21 cellular contexts compared by ENCODE assay signal in the genomic region with DNA sequence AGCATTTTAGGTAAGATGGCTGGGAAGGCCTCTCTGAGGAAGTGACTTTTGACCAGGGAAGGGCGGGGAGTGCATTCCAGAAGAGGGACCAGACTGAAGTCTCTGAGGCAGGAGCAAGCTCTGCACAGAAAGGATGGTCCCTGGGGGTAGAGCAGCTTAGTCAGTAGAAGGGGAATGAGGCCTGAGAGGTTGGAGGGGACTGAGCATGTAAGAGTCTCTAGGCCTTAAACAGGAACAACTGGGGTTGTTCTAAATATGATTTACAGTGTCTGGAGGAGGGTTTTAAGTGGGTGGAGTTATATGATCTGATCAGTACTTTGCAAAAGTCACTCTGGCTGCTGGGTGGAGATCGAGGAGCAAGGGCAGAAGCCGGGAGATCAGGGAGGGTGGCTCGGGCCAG. TPM values are rescaled to one million over a fixed set of nuclear protein-coding genes. Genes with fewer than 3 reads are reported as not detected.
DNase-seq lines count a peak whose midpoint lies in the region; ATAC-seq and TF ChIP-seq lines count a peak whose summit lies in the region.
"Had no signal": no experiment of that assay in that cellular context is flagged by ENCODE, and none has a peak within 500 bp of the region (broad histone marks: within the 10 kb centered on the region; RNA-seq: fewer than 3 reads in every experiment).

No MANE protein-coding gene starts in this region.

- ATAC-seq in T-helper 17 cell (no peak), GM21717 (IDR thresholded peaks at IDR 0.05; ENCODE audit: unreplicated experiment) (no peak)
- ATAC-seq: foreskin keratinocyte; natural killer cell treated with Interleukin-12 subunit alpha and Interleukin-12 subunit beta and Interleukin-15 and Interleukin-18, amount 100 ng/mL, for 72 hours had no signal

- no peak for DNase-seq in activated CD4-positive, alpha-beta T cell treated with anti-CD3 and anti-CD28 coated beads, Interleukin-2, amount 10 ng/mL, durations not matched to agents 7 days and 5 days
- no peak for DNase-seq in activated CD4-positive, alpha-beta T cell treated with anti-CD3 and anti-CD28 coated beads for 1 hour
- DNase-seq in T-helper 17 cell (no peak), fibroblast of lung (ENCODE audit: low read depth in 2 of 2) (no peak), skeletal muscle cell (ENCODE audit: low read depth) (peak; percentile 10), sigmoid colon (no peak), adrenal gland (no peak)
- DNase-seq: activated gamma-delta T cell, aorta, foreskin keratinocyte, kidney, mesendoderm, NCI-H1694, NCI-H2227 treated with DMSO at 0.1 percent for 48 hours, Peyer's patch, posterior cingulate gyrus had no signal

- CTCF ChIA-PET in activated CD4-positive, alpha-beta T cell treated with anti-CD3 and anti-CD28 coated beads, Interleukin-2, amount 10 ng/mL, durations not matched to agents 7 days and 5 days (lab: Charles Lee), result no interaction called here

- no peak overlapping the region for H2AFZ ChIP-seq in fibroblast of lung (ENCODE audit: low read length)

- WGBS in sigmoid colon, 2 donors, result 27 to 70% methylated on average over 4 of the region's 4 CpGs
- 74 to 89% (median 80%) methylated on average over 4 of the region's 4 CpGs for WGBS in adrenal gland, 4 donors

- H3K27me3 Mint-ChIP-seq in activated CD4-positive, alpha-beta T cell treated with anti-CD3 and anti-CD28 coated beads, Interleukin-2, amount 10 ng/mL, durations not matched to agents 7 days and 5 days, result no peaks in the 10 kb centered on the region
- H3K27me3 Mint-ChIP-seq in T-helper 17 cell, result no peaks in the 10 kb centered on the region
- H3K27me3 Mint-ChIP-seq: natural killer cell treated with Interleukin-12 subunit alpha and Interleukin-12 subunit beta and Interleukin-15 and Interleukin-18, amount 100 ng/mL, for 72 hours had no signal

- H3K79me2 ChIP-seq in fibroblast of lung (ENCODE audit: control insufficient read depth, insufficient read depth, low read length), result no peaks in the 10 kb centered on the region

- H3K27ac Mint-ChIP-seq in activated CD4-positive, alpha-beta T cell treated with anti-CD3 and anti-CD28 coated beads, Interleukin-2, amount 10 ng/mL, durations not matched to agents 7 days and 5 days, result peak overlapping the region; percentile 0
- H3K27ac Mint-ChIP-seq in T-helper 17 cell, result peak overlapping the region; percentile 62

- H3K27me3 ChIP-seq in fibroblast of lung (ENCODE audit: control insufficient read depth, insufficient read depth, low read length), result no peaks in the 10 kb centered on the region
- H3K27me3 ChIP-seq in sigmoid colon, result no peaks in the 10 kb centered on the region
- H3K27me3 ChIP-seq in adrenal gland, result no peaks in the 10 kb centered on the region
- H3K27me3 ChIP-seq: foreskin keratinocyte, Peyer's patch, vagina had no signal

- TF ChIP-seq POLR2A in sigmoid colon (IDR thresholded peaks at IDR 0.05) (no peak), adrenal gland (IDR thresholded peaks at IDR 0.05) (no peak)

- H3K4me3 ChIP-seq in fibroblast of lung (replicated peaks in 1 of 4; ENCODE audit: control extremely low read depth in 1 of 4, insufficient read depth in 1 of 4, low read depth in 3 of 4, low read length in 4 of 4) (no peak overlapping the region), skeletal muscle cell (ENCODE audit: low read depth, low read length) (no peak overlapping the region), sigmoid colon (no peak overlapping the region), adrenal gland (no peak overlapping the region)
- H3K4me3 ChIP-seq: Peyer's patch, smooth muscle cell, vagina had no signal

- H3K4me3 Mint-ChIP-seq in activated CD4-positive, alpha-beta T cell treated with anti-CD3 and anti-CD28 coated beads, Interleukin-2, amount 10 ng/mL, durations not matched to agents 7 days and 5 days, result no peak overlapping the region
- H3K4me3 Mint-ChIP-seq in T-helper 17 cell, result no peak overlapping the region
- H3K4me3 Mint-ChIP-seq: natural killer cell treated with Interleukin-12 subunit alpha and Interleukin-12 subunit beta and Interleukin-15 and Interleukin-18, amount 100 ng/mL, for 72 hours had no signal

- no peaks in the 10 kb centered on the region for H3K9me3 ChIP-seq in T-helper 17 cell (ENCODE audit: control insufficient read depth, low read length, poor library complexity, severe bottlenecking)
- H3K9me3 ChIP-seq in fibroblast of lung (ENCODE audit: control insufficient read depth, insufficient read depth, low read depth, low read length), result no peaks in the 10 kb centered on the region
- no peaks in the 10 kb centered on the region for H3K9me3 ChIP-seq in sigmoid colon
- H3K9me3 ChIP-seq in adrenal gland (replicated peaks in 1 of 3), result no peaks in the 10 kb centered on the region
- H3K9me3 ChIP-seq: Peyer's patch, vagina had no signal

- H3K27ac ChIP-seq in fibroblast of lung (ENCODE audit: insufficient read depth, low read length), result peak overlapping the region; percentile 55
- H3K27ac ChIP-seq in sigmoid colon, result no peak overlapping the region
- H3K27ac ChIP-seq in adrenal gland, result peak overlapping the region in 2 of 5 donors; percentile 34 to 62
- H3K27ac ChIP-seq: foreskin keratinocyte, HL-60, vagina had no signal

- peaks cover 15% of the 10 kb centered on the region for H3K4me1 ChIP-seq in fibroblast of lung (ENCODE audit: control insufficient read depth, extremely low read depth, insufficient read depth, low read length)
- no peaks in the 10 kb centered on the region for H3K4me1 ChIP-seq in sigmoid colon
- H3K4me1 ChIP-seq in adrenal gland (replicated peaks in 1 of 2), result peaks cover 0 to 9% of the 10 kb centered on the region in 2 donors
- H3K4me1 ChIP-seq: foreskin keratinocyte, Peyer's patch, vagina had no signal

- TF ChIP-seq CTCF in fibroblast of lung (conservative IDR thresholded peaks at IDR 0.05 in 1 of 2, IDR thresholded peaks at IDR 0.05 in 1 of 2; ENCODE audit: low read depth in 1 of 2, low read length in 2 of 2) (no peak), sigmoid colon (IDR thresholded peaks at IDR 0.05) (no peak), adrenal gland (IDR thresholded peaks at IDR 0.05) (no peak)

- no peak overlapping the region for H3K9ac ChIP-seq in fibroblast of lung (ENCODE audit: insufficient read depth, low read length)

- POLR2A ChIA-PET in activated CD4-positive, alpha-beta T cell treated with anti-CD3 and anti-CD28 coated beads, Interleukin-2, amount 10 ng/mL, durations not matched to agents 7 days and 5 days (lab: Charles Lee), result no interaction called here

- TF ChIP-seq EP300 in sigmoid colon (IDR thresholded peaks at IDR 0.05), result no peak

- no peaks in the 10 kb centered on the region for H4K20me1 ChIP-seq in fibroblast of lung (ENCODE audit: control insufficient read depth, extremely low read depth, insufficient read depth, low read length)

- peaks cover 60% of the 10 kb centered on the region for H3K36me3 ChIP-seq in fibroblast of lung (ENCODE audit: control insufficient read depth, insufficient read depth, low read length)
- H3K36me3 ChIP-seq in sigmoid colon, result peaks cover 46 to 100% (median 74%) of the 10 kb centered on the region in 4 donors
- peaks cover 0 to 91% of the 10 kb centered on the region in 2 donors for H3K36me3 ChIP-seq in adrenal gland (replicated peaks in 1 of 2)

- intact Hi-C loops in sigmoid colon (cut with DNase I), result no loop called here
- intact Hi-C loops in adrenal gland (cut with DNase I), result no loop called here

- peaks cover 18% of the 10 kb centered on the region for H3K36me3 Mint-ChIP-seq in activated CD4-positive, alpha-beta T cell treated with anti-CD3 and anti-CD28 coated beads, Interleukin-2, amount 10 ng/mL, durations not matched to agents 7 days and 5 days (ENCODE audit: low read depth)
- H3K36me3 Mint-ChIP-seq in T-helper 17 cell (ENCODE audit: low read depth), result peaks cover 11% of the 10 kb centered on the region

- no peaks in the 10 kb centered on the region for H3K9me3 Mint-ChIP-seq in activated CD4-positive, alpha-beta T cell treated with anti-CD3 and anti-CD28 coated beads, Interleukin-2, amount 10 ng/mL, durations not matched to agents 7 days and 5 days
- H3K9me3 Mint-ChIP-seq: natural killer cell treated with Interleukin-12 subunit alpha and Interleukin-12 subunit beta and Interleukin-15 and Interleukin-18, amount 100 ng/mL, for 72 hours had no signal

- H3K4me1 Mint-ChIP-seq in activated CD4-positive, alpha-beta T cell treated with anti-CD3 and anti-CD28 coated beads, Interleukin-2, amount 10 ng/mL, durations not matched to agents 7 days and 5 days, result no peaks in the 10 kb centered on the region
- peaks cover 6% of the 10 kb centered on the region for H3K4me1 Mint-ChIP-seq in T-helper 17 cell

- no peak overlapping the region for H3K4me2 ChIP-seq in fibroblast of lung (ENCODE audit: extremely low read depth, insufficient read depth, low read length)
- H3K4me2 ChIP-seq: smooth muscle cell had no signal

RNA-seq across cellular contexts. Expression of a gene that starts 31.7 kb away (rescaled TPM):
- 1 to 10 TPM; 3.4 to 4.7 TPM for total RNA-seq in activated CD4-positive, alpha-beta T cell treated with anti-CD3 and anti-CD28 coated beads, Interleukin-2, amount 10 ng/mL, durations not matched to agents 7 days and 5 days
- total RNA-seq in T-helper 17 cell (1 to 10 TPM; 4.8 to 7.4 TPM), fibroblast of lung (14.9 and 22.5 TPM in 2 replicates), sigmoid colon (10 to 100 TPM; 21.3 to 30.3 (median 24.8) TPM), adrenal gland (10 to 100 TPM; 17.0 to 33.9 (median 23.9) TPM)
- polyA plus RNA-seq in fibroblast of lung (8.2 and 9.0 TPM in 2 replicates), sigmoid colon (10 to 100 TPM; 12.6 to 14.8 (median 14.4) TPM), adrenal gland (10 to 100 TPM; 11.8 to 17.5 (median 15.2) TPM)
- 8.0 and 9.7 TPM in 2 replicates for polyA plus RNA-seq in fibroblast of lung (2012)
- 82.9 and 121 TPM in 2 replicates for polyA minus RNA-seq in fibroblast of lung (ENCODE audit: low replicate concordance)

RNA-seq across cellular contexts. Expression of a gene that starts 48.8 kb away (rescaled TPM):
- total RNA-seq in activated CD4-positive, alpha-beta T cell treated with anti-CD3 and anti-CD28 coated beads, Interleukin-2, amount 10 ng/mL, durations not matched to agents 7 days and 5 days, result 10 to 100 TPM; 48.9 to 49.3 TPM
- total RNA-seq in T-helper 17 cell, result 10 to 100 TPM; 33.5 to 35.9 TPM
- total RNA-seq in fibroblast of lung, result 39.3 and 64.4 TPM in 2 replicates
- polyA plus RNA-seq in fibroblast of lung, result 30.6 and 42.1 TPM in 2 replicates
- 62.7 and 75.0 TPM in 2 replicates for polyA plus RNA-seq in fibroblast of lung (2012)
- polyA minus RNA-seq in fibroblast of lung (ENCODE audit: low replicate concordance), result 102 and 122 TPM in 2 replicates
- 10 to 100 TPM; 20.1 to 32.2 (median 25.8) TPM for total RNA-seq in sigmoid colon
- 10 to 100 TPM; 13.2 to 43.3 (median 15.7) TPM for polyA plus RNA-seq in sigmoid colon
- total RNA-seq in adrenal gland, result 100 to 1,000 TPM in 2 of 8 donors, 10 to 100 TPM in 6; 61.6 to 133 (median 83.3) TPM
- polyA plus RNA-seq in adrenal gland, result 10 to 100 TPM; 31.2 to 71.5 (median 33.1) TPM
